ENCODE assay signal across 11 cellular contexts in the genomic region with DNA sequence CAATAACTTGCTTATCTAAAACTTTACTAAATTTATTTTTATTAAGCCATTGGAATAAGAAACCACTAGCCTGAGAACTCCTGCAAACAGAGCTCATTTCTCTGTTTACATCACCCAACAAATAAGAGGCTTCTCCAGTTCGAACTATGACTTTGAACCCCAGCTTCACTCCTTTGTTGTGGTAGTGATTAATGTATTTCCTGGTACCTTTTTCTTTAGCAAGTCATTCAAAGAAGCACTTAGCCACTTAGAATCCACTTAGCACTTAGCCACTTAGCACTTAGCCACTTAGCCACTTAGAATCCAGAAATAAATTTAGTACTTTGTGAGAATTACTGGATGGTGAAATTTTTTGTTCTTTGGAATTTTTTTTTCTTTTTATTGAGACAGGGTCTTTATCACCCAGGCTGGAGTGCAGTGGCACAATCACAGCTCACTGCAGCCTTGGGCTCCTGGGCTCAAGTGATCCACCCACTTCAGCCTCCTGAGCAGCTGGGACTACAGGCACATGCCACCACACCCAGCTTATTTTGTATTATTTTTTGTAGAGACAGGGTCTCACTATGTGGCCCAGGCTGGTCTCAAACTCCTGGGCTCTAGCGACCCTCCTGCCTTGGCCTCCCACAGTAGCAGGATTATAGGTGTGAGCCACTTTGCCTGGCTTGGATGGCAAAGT. TPM values are rescaled to one million over a fixed set of nuclear protein-coding genes. Genes with fewer than 3 reads are reported as not detected.
DNase-seq lines count a peak whose midpoint lies in the region; ATAC-seq and FAIRE-seq lines count a peak whose summit lies in the region.
"Not testable (repeated sequence)": the region's sequence is repeated elsewhere in the genome, so short reads cannot be mapped to it uniquely, and the experiment has no call there.
"Had no signal": no experiment of that assay in that cellular context is flagged by ENCODE, and none has a peak within 500 bp of the region (broad histone marks: within the 10 kb centered on the region; RNA-seq: fewer than 3 reads in every experiment).

No MANE protein-coding gene starts in this region.

- H3K4me3 Mint-ChIP-seq in activated CD4-positive, alpha-beta memory T cell treated with anti-CD3 and anti-CD28 coated beads, Interleukin-2, amount 10 ng/mL, durations not matched to agents 7 days and 5 days; activated naive CD8-positive, alpha-beta T cell treated with anti-CD3 and anti-CD28 coated beads, Interleukin-2, amount 10 ng/mL, durations not matched to agents 7 days and 5 days; natural killer cell treated with Interleukin-12 subunit alpha and Interleukin-12 subunit beta and Interleukin-15 and Interleukin-18, amount 100 ng/mL, for 72 hours: not testable (repeated sequence)

- DNase-seq in GM19239 (ENCODE audit: insufficient read length, low spot score); activated CD4-positive, alpha-beta memory T cell treated with anti-CD3 and anti-CD28 coated beads, Interleukin-2, amount 10 ng/mL, durations not matched to agents 7 days and 5 days; activated naive CD8-positive, alpha-beta T cell treated with anti-CD3 and anti-CD28 coated beads, Interleukin-2, amount 10 ng/mL, durations not matched to agents 7 days and 5 days; epithelial cell of prostate (ENCODE audit: low read depth, low spot score); natural killer cell treated with Interleukin-12 subunit alpha and Interleukin-12 subunit beta and Interleukin-15 and Interleukin-18, amount 100 ng/mL, for 72 hours (ENCODE audit: low spot score): not testable (repeated sequence)
- DNase-seq in NCI-H187 (lab: John Stamatoyannopoulos, UW) (peak; percentile 4 to 18), NCI-H69 (lab: John Stamatoyannopoulos, UW) (peak; percentile 20)

- H3K9me3 Mint-ChIP-seq in activated CD4-positive, alpha-beta memory T cell treated with anti-CD3 and anti-CD28 coated beads, Interleukin-2, amount 10 ng/mL, durations not matched to agents 7 days and 5 days; activated naive CD8-positive, alpha-beta T cell treated with anti-CD3 and anti-CD28 coated beads, Interleukin-2, amount 10 ng/mL, durations not matched to agents 7 days and 5 days; natural killer cell treated with Interleukin-12 subunit alpha and Interleukin-12 subunit beta and Interleukin-15 and Interleukin-18, amount 100 ng/mL, for 72 hours: not testable (repeated sequence)

- not testable (repeated sequence) for H3K36me3 Mint-ChIP-seq in activated CD4-positive, alpha-beta memory T cell treated with anti-CD3 and anti-CD28 coated beads, Interleukin-2, amount 10 ng/mL, durations not matched to agents 7 days and 5 days (ENCODE audit: low read depth); activated naive CD8-positive, alpha-beta T cell treated with anti-CD3 and anti-CD28 coated beads, Interleukin-2, amount 10 ng/mL, durations not matched to agents 7 days and 5 days; natural killer cell treated with Interleukin-12 subunit alpha and Interleukin-12 subunit beta and Interleukin-15 and Interleukin-18, amount 100 ng/mL, for 72 hours

- CTCF ChIA-PET in activated CD4-positive, alpha-beta memory T cell treated with anti-CD3 and anti-CD28 coated beads, Interleukin-2, amount 10 ng/mL, durations not matched to agents 7 days and 5 days (lab: Charles Lee): interaction anchor here (0.7 kb wide), 1 partner anchor 192 kb away, joined by 4 read pairs; no protein-coding TSS in a partner anchor

- not testable (repeated sequence) for H3K27me3 Mint-ChIP-seq in activated CD4-positive, alpha-beta memory T cell treated with anti-CD3 and anti-CD28 coated beads, Interleukin-2, amount 10 ng/mL, durations not matched to agents 7 days and 5 days; activated naive CD8-positive, alpha-beta T cell treated with anti-CD3 and anti-CD28 coated beads, Interleukin-2, amount 10 ng/mL, durations not matched to agents 7 days and 5 days; natural killer cell treated with Interleukin-12 subunit alpha and Interleukin-12 subunit beta and Interleukin-15 and Interleukin-18, amount 100 ng/mL, for 72 hours

- H3K27ac Mint-ChIP-seq in activated CD4-positive, alpha-beta memory T cell treated with anti-CD3 and anti-CD28 coated beads, Interleukin-2, amount 10 ng/mL, durations not matched to agents 7 days and 5 days: peak overlapping the region; percentile 49
- not testable (repeated sequence) for H3K27ac Mint-ChIP-seq in activated naive CD8-positive, alpha-beta T cell treated with anti-CD3 and anti-CD28 coated beads, Interleukin-2, amount 10 ng/mL, durations not matched to agents 7 days and 5 days
- peak overlapping the region in 1 of 2 donors; percentile 27 for H3K27ac Mint-ChIP-seq in natural killer cell treated with Interleukin-12 subunit alpha and Interleukin-12 subunit beta and Interleukin-15 and Interleukin-18, amount 100 ng/mL, for 72 hours

- peak; percentile 94 for ATAC-seq in activated naive CD8-positive, alpha-beta T cell treated with anti-CD3 and anti-CD28 coated beads, Interleukin-2, amount 10 ng/mL, durations not matched to agents 7 days and 5 days (ENCODE audit: low read depth)
- peak; percentile 62 to 65 for ATAC-seq in natural killer cell treated with Interleukin-12 subunit alpha and Interleukin-12 subunit beta and Interleukin-15 and Interleukin-18, amount 100 ng/mL, for 72 hours

- H3K27ac ChIP-seq in epithelial cell of prostate: peak overlapping the region; percentile 76

- H3K4me1 Mint-ChIP-seq in activated CD4-positive, alpha-beta memory T cell treated with anti-CD3 and anti-CD28 coated beads, Interleukin-2, amount 10 ng/mL, durations not matched to agents 7 days and 5 days: peaks cover 35% of the 10 kb centered on the region
- peaks cover 12% of the 10 kb centered on the region for H3K4me1 Mint-ChIP-seq in activated naive CD8-positive, alpha-beta T cell treated with anti-CD3 and anti-CD28 coated beads, Interleukin-2, amount 10 ng/mL, durations not matched to agents 7 days and 5 days
- not testable (repeated sequence) for H3K4me1 Mint-ChIP-seq in natural killer cell treated with Interleukin-12 subunit alpha and Interleukin-12 subunit beta and Interleukin-15 and Interleukin-18, amount 100 ng/mL, for 72 hours (ENCODE audit: low read depth in 2 of 2)

- FAIRE-seq in GM19239 (lab: Jason Lieb, UNC): peak; percentile 47

- POLR2A ChIA-PET in activated CD4-positive, alpha-beta memory T cell treated with anti-CD3 and anti-CD28 coated beads, Interleukin-2, amount 10 ng/mL, durations not matched to agents 7 days and 5 days (lab: Charles Lee); activated naive CD8-positive, alpha-beta T cell treated with anti-CD3 and anti-CD28 coated beads, Interleukin-2, amount 10 ng/mL, durations not matched to agents 7 days and 5 days (lab: Charles Lee): not testable (repeated sequence)

RNA-seq across cellular contexts. Expression of a gene that starts 27.8 kb away (rescaled TPM):
- not detected for total RNA-seq in activated CD4-positive, alpha-beta memory T cell treated with anti-CD3 and anti-CD28 coated beads, Interleukin-2, amount 10 ng/mL, durations not matched to agents 7 days and 5 days
- total RNA-seq in activated naive CD8-positive, alpha-beta T cell treated with anti-CD3 and anti-CD28 coated beads, Interleukin-2, amount 10 ng/mL, durations not matched to agents 7 days and 5 days: not detected
- not detected for total RNA-seq in natural killer cell treated with Interleukin-12 subunit alpha and Interleukin-12 subunit beta and Interleukin-15 and Interleukin-18, amount 100 ng/mL, for 72 hours
- total RNA-seq: B cell; Calu3; CD4-positive, alpha-beta T cell; IMR-90 had no signal
